ENCODE assay signal across 8 cellular contexts in genomic region chr14:99603471-99603933, GRCh38. TPM values are rescaled to one million over a fixed set of nuclear protein-coding genes. Genes with fewer than 3 reads are reported as not detected.
DNase-seq lines count a peak whose midpoint lies in the region; ATAC-seq and TF ChIP-seq lines count a peak whose summit lies in the region.

No MANE protein-coding gene starts in this region.

- ATAC-seq in activated T-cell treated with anti-CD3 and anti-CD28 coated beads, Interleukin-2, amount 50 U/mL, for 4 hours = peak; percentile 10
- no peak for ATAC-seq in gastroesophageal sphincter

- TF ChIP-seq POLR2A in gastroesophageal sphincter (IDR thresholded peaks at IDR 0.05) = no peak

- H3K9me3 Mint-ChIP-seq in activated T-cell treated with anti-CD3 and anti-CD28 coated beads, Interleukin-2, amount 50 U/mL, for 4 hours = no peaks in the 10 kb centered on the region

- 0% methylated on average over 13 of the region's 61 CpGs; no CpG with 5 or more reads in 1 of the 2 donors for WGBS in gastroesophageal sphincter (ENCODE audit: low coverage in 1 of 2), 2 donors

- H3K36me3 ChIP-seq in gastroesophageal sphincter = no peaks in the 10 kb centered on the region

- H3K27me3 ChIP-seq in gastroesophageal sphincter = no peaks in the 10 kb centered on the region

- H3K4me3 Mint-ChIP-seq in activated T-cell treated with anti-CD3 and anti-CD28 coated beads, Interleukin-2, amount 50 U/mL, for 4 hours = peak overlapping the region; percentile 40

- no peaks in the 10 kb centered on the region for H3K27me3 Mint-ChIP-seq in activated T-cell treated with anti-CD3 and anti-CD28 coated beads, Interleukin-2, amount 50 U/mL, for 4 hours (ENCODE audit: low read depth)

- TF ChIP-seq CTCF in gastroesophageal sphincter (IDR thresholded peaks at IDR 0.05) = peak in 1 of 4 experiments; percentile 18

- no peak for TF ChIP-seq EP300 in gastroesophageal sphincter (IDR thresholded peaks at IDR 0.05)

- H3K27ac ChIP-seq in gastroesophageal sphincter (peak overlapping the region in 3 of 4 donors; percentile 87 to 97 (median 96)), skin epidermis (peak overlapping the region in 8 of 21 experiments; percentile 17 to 65 (median 42))

- H3K4me3 ChIP-seq in gastroesophageal sphincter (peak overlapping the region; percentile 49 to 90), skin epidermis (peak overlapping the region; percentile 35 to 90 (median 44))

- DNase-seq in NOMO-1 (lab: John Stamatoyannopoulos, UW; ENCODE audit: unreplicated experiment in 2 of 2) (peak; percentile 4 to 13), NOMO-1 treated with dmso at 0.1 percent for 144 hours (lab: John Stamatoyannopoulos, UW; ENCODE audit: unreplicated experiment) (no peak), NCI-H226 (peak; percentile 48), medulla oblongata (ENCODE audit: extremely low spot score) (no peak), germinal center (ENCODE audit: low spot score) (no peak)
- peak; percentile 43 for DNase-seq in activated T-cell treated with anti-CD3 and anti-CD28 coated beads, Interleukin-2, amount 50 U/mL, for 4 hours

- H3K9me3 ChIP-seq in gastroesophageal sphincter = no peaks in the 10 kb centered on the region

- H3K36me3 Mint-ChIP-seq in activated T-cell treated with anti-CD3 and anti-CD28 coated beads, Interleukin-2, amount 50 U/mL, for 4 hours (ENCODE audit: insufficient read depth) = no peaks in the 10 kb centered on the region

- peaks cover 24% of the 10 kb centered on the region for H3K4me1 Mint-ChIP-seq in activated T-cell treated with anti-CD3 and anti-CD28 coated beads, Interleukin-2, amount 50 U/mL, for 4 hours (ENCODE audit: low read depth)

- peaks cover 0 to 68% (median 21%) of the 10 kb centered on the region in 3 donors for H3K4me1 ChIP-seq in gastroesophageal sphincter

RNA-seq across cellular contexts. Expression of gene CCDC85C, which starts 0.5 kb away (rescaled TPM):
- total RNA-seq in activated T-cell treated with anti-CD3 and anti-CD28 coated beads, Interleukin-2, amount 50 U/mL, for 4 hours = 10 to 100 TPM in 1 of 3 donors, 1 to 10 TPM in 2; 3.8 to 11.1 (median 3.8) TPM
- 10 to 100 TPM; 14.0 to 58.2 (median 25.0) TPM for total RNA-seq in gastroesophageal sphincter

RNA-seq across cellular contexts. Expression of gene HHIPL1, which starts 41.4 kb away (rescaled TPM):
- total RNA-seq in activated T-cell treated with anti-CD3 and anti-CD28 coated beads, Interleukin-2, amount 50 U/mL, for 4 hours = not detected
- total RNA-seq in gastroesophageal sphincter = 1 to 10 TPM; 2.7 to 9.6 (median 3.7) TPM

Comparison
In these comparisons a context has a peak if more than half of its experiments do, and no peak if none do; other contexts are left out.
1. DNase-seq: peak in NOMO-1 (2 of 2), NCI-H226 (single experiment) and activated T-cell treated with anti-CD3 and anti-CD28 coated beads, Interleukin-2, amount 50 U/mL, for 4 hours (single experiment); none in NOMO-1 treated with dmso at 0.1 percent for 144 hours (single experiment), medulla oblongata (single experiment) and germinal center (single experiment).